21 cellular contexts compared by ENCODE assay signal in genomic region chr10:90723416-90724068, GRCh38.
DNase-seq lines count a peak whose midpoint lies in the region; ATAC-seq and TF ChIP-seq lines count a peak whose summit lies in the region.
"Had no signal": no experiment of that assay in that cellular context is flagged by ENCODE, and none has a peak within 500 bp of the region (broad histone marks: within the 10 kb centered on the region; RNA-seq: fewer than 3 reads in every experiment).

No MANE protein-coding gene starts in this region.

- H3K27me3 Mint-ChIP-seq in activated CD4-positive, alpha-beta T cell treated with anti-CD3 and anti-CD28 coated beads, Interleukin-2, amount 10 ng/mL, durations not matched to agents 7 days and 5 days, result peaks cover 3% of the 10 kb centered on the region
- no peaks in the 10 kb centered on the region for H3K27me3 Mint-ChIP-seq in endodermal cell (ENCODE audit: insufficient read depth)
- H3K27me3 Mint-ChIP-seq in osteocyte (ENCODE audit: unreplicated experiment), result peaks cover 16% of the 10 kb centered on the region

- no peaks in the 10 kb centered on the region for H3K36me3 Mint-ChIP-seq in activated CD4-positive, alpha-beta T cell treated with anti-CD3 and anti-CD28 coated beads, Interleukin-2, amount 10 ng/mL, durations not matched to agents 7 days and 5 days (ENCODE audit: low read depth)
- H3K36me3 Mint-ChIP-seq in endodermal cell (ENCODE audit: low read depth) (no peaks in the 10 kb centered on the region), osteocyte (ENCODE audit: unreplicated experiment) (no peaks in the 10 kb centered on the region)
- H3K36me3 Mint-ChIP-seq: activated CD4-positive, alpha-beta memory T cell treated with anti-CD3 and anti-CD28 coated beads for 36 hours; CD14-positive monocyte; naive B cell had no signal

- ATAC-seq in GM21360 (IDR thresholded peaks at IDR 0.05; ENCODE audit: unreplicated experiment), result no peak

- H3K4me2 ChIP-seq in parathyroid adenoma (ENCODE audit: low read length), result no peak overlapping the region

- H3K4me3 ChIP-seq in endodermal cell (ENCODE audit: low read length) (no peak overlapping the region), parathyroid adenoma (ENCODE audit: low read depth, low read length) (no peak overlapping the region)
- H3K4me3 ChIP-seq: ascending aorta, coronary artery, lung, Peyer's patch, spleen, transverse colon had no signal

- peaks cover 8% of the 10 kb centered on the region for H3K4me1 Mint-ChIP-seq in activated CD4-positive, alpha-beta T cell treated with anti-CD3 and anti-CD28 coated beads, Interleukin-2, amount 10 ng/mL, durations not matched to agents 7 days and 5 days
- H3K4me1 Mint-ChIP-seq in endodermal cell (no peaks in the 10 kb centered on the region), osteocyte (ENCODE audit: unreplicated experiment) (no peaks in the 10 kb centered on the region)
- H3K4me1 Mint-ChIP-seq: CD14-positive monocyte, naive B cell had no signal

- H3K4me1 ChIP-seq in endodermal cell (ENCODE audit: control insufficient read depth, insufficient read depth, low read length) (no peaks in the 10 kb centered on the region), parathyroid adenoma (peaks cover under 1% of the 10 kb centered on the region)
- H3K4me1 ChIP-seq: ascending aorta, Peyer's patch, spleen, transverse colon had no signal

- H3K36me3 ChIP-seq in endodermal cell (ENCODE audit: control insufficient read depth, insufficient read depth, low read length) (no peaks in the 10 kb centered on the region), parathyroid adenoma (ENCODE audit: control insufficient read depth, insufficient read depth, low read length) (no peaks in the 10 kb centered on the region)
- H3K36me3 ChIP-seq: ascending aorta, Peyer's patch, spleen, transverse colon had no signal

- H2AFZ ChIP-seq in parathyroid adenoma, result peak overlapping the region; percentile 18

- H3K9me3 Mint-ChIP-seq in activated CD4-positive, alpha-beta T cell treated with anti-CD3 and anti-CD28 coated beads, Interleukin-2, amount 10 ng/mL, durations not matched to agents 7 days and 5 days, result no peaks in the 10 kb centered on the region
- no peaks in the 10 kb centered on the region for H3K9me3 Mint-ChIP-seq in endodermal cell
- no peaks in the 10 kb centered on the region for H3K9me3 Mint-ChIP-seq in osteocyte (ENCODE audit: unreplicated experiment)
- H3K9me3 Mint-ChIP-seq: activated CD4-positive, alpha-beta memory T cell treated with anti-CD3 and anti-CD28 coated beads for 36 hours had no signal

- no peak overlapping the region for H3K9ac ChIP-seq in endodermal cell (ENCODE audit: extremely low read depth, low read length, poor library complexity, severe bottlenecking)
- H3K9ac ChIP-seq in parathyroid adenoma, result no peak overlapping the region

- CTCF ChIA-PET in activated CD4-positive, alpha-beta T cell treated with anti-CD3 and anti-CD28 coated beads, Interleukin-2, amount 10 ng/mL, durations not matched to agents 7 days and 5 days (lab: Charles Lee), result interaction anchor here (0.9 kb wide), 1 partner anchor 9 kb away, joined by 3 read pairs; no protein-coding TSS in a partner anchor

- no peak overlapping the region for H3K27ac Mint-ChIP-seq in activated CD4-positive, alpha-beta T cell treated with anti-CD3 and anti-CD28 coated beads, Interleukin-2, amount 10 ng/mL, durations not matched to agents 7 days and 5 days
- H3K27ac Mint-ChIP-seq in endodermal cell (no peak overlapping the region), osteocyte (ENCODE audit: unreplicated experiment) (no peak overlapping the region)
- H3K27ac Mint-ChIP-seq: activated CD4-positive, alpha-beta memory T cell treated with anti-CD3 and anti-CD28 coated beads for 36 hours; CD14-positive monocyte; naive B cell had no signal

- H3K4me3 Mint-ChIP-seq in activated CD4-positive, alpha-beta T cell treated with anti-CD3 and anti-CD28 coated beads, Interleukin-2, amount 10 ng/mL, durations not matched to agents 7 days and 5 days, result no peak overlapping the region
- H3K4me3 Mint-ChIP-seq in endodermal cell (no peak overlapping the region), osteocyte (ENCODE audit: unreplicated experiment) (no peak overlapping the region)
- H3K4me3 Mint-ChIP-seq: activated CD4-positive, alpha-beta memory T cell treated with anti-CD3 and anti-CD28 coated beads for 36 hours; CD14-positive monocyte; naive B cell had no signal

- WGBS in endodermal cell (ENCODE audit: insufficient coverage in 1 of 2, insufficient read length in 1 of 2), 2 experiments, result 71 to 75% methylated on average over 4 to 6 of the region's 6 CpGs

- H3K27me3 ChIP-seq in endodermal cell (ENCODE audit: control insufficient read depth, insufficient read depth, low read length, poor library complexity, severe bottlenecking), result no peaks in the 10 kb centered on the region
- H3K27me3 ChIP-seq in parathyroid adenoma (ENCODE audit: control insufficient read depth, insufficient read depth, low read length), result no peaks in the 10 kb centered on the region
- H3K27me3 ChIP-seq: ascending aorta, Peyer's patch, spleen, transverse colon had no signal

- DNase-seq in activated CD4-positive, alpha-beta T cell treated with anti-CD3 and anti-CD28 coated beads, Interleukin-2, amount 10 ng/mL, durations not matched to agents 7 days and 5 days, result peak; percentile 14
- no peak for DNase-seq in activated CD4-positive, alpha-beta T cell treated with anti-CD3 and anti-CD28 coated beads for 48 hours
- DNase-seq in RPMI7951 (ENCODE audit: low read depth), result peak; percentile 8
- peak; percentile 69 for DNase-seq in endodermal cell
- DNase-seq in activated CD8-positive, alpha-beta memory T cell treated with anti-CD3 and anti-CD28 coated beads, Interleukin-2, amount 50 U/mL, for 4 hours, result no peak
- DNase-seq in osteocyte (ENCODE audit: extremely low spot score, unreplicated experiment), result no peak
- DNase-seq: activated CD4-positive, alpha-beta memory T cell treated with anti-CD3 and anti-CD28 coated beads for 36 hours; DMS79; HCEC 1CT; Kasumi-1; naive B cell; NCI-H1436; Peyer's patch; spleen; transverse colon had no signal

- POLR2A ChIA-PET in activated CD4-positive, alpha-beta T cell treated with anti-CD3 and anti-CD28 coated beads, Interleukin-2, amount 10 ng/mL, durations not matched to agents 7 days and 5 days (lab: Charles Lee), result interaction anchor here (0.6 kb wide), 1 partner anchor 126 kb away, joined by 3 read pairs; no protein-coding TSS in a partner anchor

- H3K9me3 ChIP-seq in endodermal cell (ENCODE audit: control insufficient read depth, low read length), result no peaks in the 10 kb centered on the region
- no peaks in the 10 kb centered on the region for H3K9me3 ChIP-seq in parathyroid adenoma (ENCODE audit: control insufficient read depth, low read length)
- H3K9me3 ChIP-seq: ascending aorta, Peyer's patch, spleen, transverse colon had no signal

- H3K27ac ChIP-seq in endodermal cell (ENCODE audit: low read depth, low read length) (no peak overlapping the region), parathyroid adenoma (no peak overlapping the region)
- H3K27ac ChIP-seq: ascending aorta, coronary artery, Peyer's patch, spleen, transverse colon had no signal

- no peaks in the 10 kb centered on the region for H3K79me2 ChIP-seq in parathyroid adenoma

- TF ChIP-seq CTCF in endodermal cell (conservative IDR thresholded peaks at IDR 0.05) (no peak), parathyroid adenoma (IDR thresholded peaks at IDR 0.05) (no peak), osteocyte (IDR thresholded peaks at IDR 0.05) (no peak)

Comparison
In these comparisons a context has a peak if more than half of its experiments do, and no peak if none do; other contexts are left out.
1. DNase-seq: peak in activated CD4-positive, alpha-beta T cell treated with anti-CD3 and anti-CD28 coated beads, Interleukin-2, amount 10 ng/mL, durations not matched to agents 7 days and 5 days (single experiment), RPMI7951 (single experiment) and endodermal cell (single experiment); none in activated CD4-positive, alpha-beta T cell treated with anti-CD3 and anti-CD28 coated beads for 48 hours (single experiment), activated CD8-positive, alpha-beta memory T cell treated with anti-CD3 and anti-CD28 coated beads, Interleukin-2, amount 50 U/mL, for 4 hours (single experiment) and osteocyte (single experiment).